Comparison of ENCODE assay signal across 8 cellular contexts in genomic region chr19:3507371-3508120, GRCh38. TPM values are rescaled to one million over a fixed set of nuclear protein-coding genes. Genes with fewer than 3 reads are reported as not detected.
DNase-seq lines count a peak whose midpoint lies in the region; ATAC-seq and TF ChIP-seq lines count a peak whose summit lies in the region.

No MANE protein-coding gene starts in this region.

- H3K27ac ChIP-seq in HL-60 (replicated peaks), result no peak overlapping the region

- H3K36me3 ChIP-seq in neuron (ENCODE audit: insufficient read depth, low read length), result peaks cover 32% of the 10 kb centered on the region

- H2AFZ ChIP-seq in neuron (ENCODE audit: low read depth, low read length), result no peak overlapping the region

- no peaks in the 10 kb centered on the region for H3K9me3 ChIP-seq in neuron (ENCODE audit: low read length)

- DNase-seq in HL-60 (ENCODE audit: low read depth in 1 of 2, low spot score in 1 of 2), result no peak
- peak; percentile 49 to 54 for DNase-seq in activated CD4-positive, alpha-beta T cell treated with anti-CD3 and anti-CD28 coated beads, Interleukin-2, amount 50 U/mL, for 4 hours
- no peak for DNase-seq in epithelial cell of proximal tubule (ENCODE audit: low read depth)
- no peak for DNase-seq in globus pallidus (ENCODE audit: low spot score)
- DNase-seq in SKM-1 treated with dmso at 0.1 percent for 144 hours (lab: John Stamatoyannopoulos, UW; ENCODE audit: unreplicated experiment), result no peak
- no peak for DNase-seq in NCI-H187 (lab: John Stamatoyannopoulos, UW)

- peak overlapping the region; percentile 76 for H3K4me3 ChIP-seq in HL-60 (replicated peaks; ENCODE audit: insufficient read depth, low read length)
- H3K4me3 ChIP-seq in epithelial cell of proximal tubule (ENCODE audit: low read depth, low read length), result peak overlapping the region; percentile 93
- H3K4me3 ChIP-seq in neuron (ENCODE audit: low read length), result peak overlapping the region; percentile 95

- peaks cover 12% of the 10 kb centered on the region for H3K4me1 ChIP-seq in neuron (ENCODE audit: insufficient read depth, low read length)

- no peaks in the 10 kb centered on the region for H3K27me3 ChIP-seq in HL-60 (ENCODE audit: insufficient read depth, poor library complexity, severe bottlenecking)
- H3K27me3 ChIP-seq in neuron (ENCODE audit: insufficient read depth, low read length), result no peaks in the 10 kb centered on the region

- TF ChIP-seq CTCF in HL-60 (IDR thresholded peaks at IDR 0.05; ENCODE audit: insufficient read depth, low read length) (no peak), epithelial cell of proximal tubule (conservative IDR thresholded peaks at IDR 0.05; ENCODE audit: low read depth, low read length) (no peak)

- no peak for ATAC-seq in HG02763 (IDR thresholded peaks at IDR 0.05; ENCODE audit: unreplicated experiment)

RNA-seq across cellular contexts. Expression of gene FZR1, which starts 1.4 kb away (rescaled TPM):
- 53.9 and 70.2 TPM in 2 replicates for total RNA-seq in epithelial cell of proximal tubule

RNA-seq across cellular contexts. Expression of gene DOHH, which starts 7.1 kb away (rescaled TPM):
- total RNA-seq in epithelial cell of proximal tubule, result 28.1 and 36.7 TPM in 2 replicates

RNA-seq across cellular contexts. Expression of gene SMIM44, which starts 24.3 kb away (rescaled TPM):
- 1.0 TPM in 1 of 2 replicates, not detected in the other for total RNA-seq in epithelial cell of proximal tubule

RNA-seq across cellular contexts. Expression of gene SMIM24, which starts 27.2 kb away (rescaled TPM):
- 1.4 and 2.5 TPM in 2 replicates for total RNA-seq in epithelial cell of proximal tubule

RNA-seq across cellular contexts. Expression of gene TEKTIP1, which starts 31.4 kb away (rescaled TPM):
- not detected in 2 replicates for total RNA-seq in epithelial cell of proximal tubule

Comparison
In these comparisons a context has a peak if more than half of its experiments do, and no peak if none do; other contexts are left out.
1. DNase-seq: peak in activated CD4-positive, alpha-beta T cell treated with anti-CD3 and anti-CD28 coated beads, Interleukin-2, amount 50 U/mL, for 4 hours (2 of 2); none in HL-60 (0 of 2), epithelial cell of proximal tubule (single experiment), globus pallidus (single experiment), SKM-1 treated with dmso at 0.1 percent for 144 hours (single experiment) and NCI-H187 (0 of 2).
2. Peak in every context shown above with its lines, with median percentiles within 50 percentile points of each other: H3K4me3 ChIP-seq.